Comparison of ENCODE assay signal across 26 cellular contexts in the genomic region with DNA sequence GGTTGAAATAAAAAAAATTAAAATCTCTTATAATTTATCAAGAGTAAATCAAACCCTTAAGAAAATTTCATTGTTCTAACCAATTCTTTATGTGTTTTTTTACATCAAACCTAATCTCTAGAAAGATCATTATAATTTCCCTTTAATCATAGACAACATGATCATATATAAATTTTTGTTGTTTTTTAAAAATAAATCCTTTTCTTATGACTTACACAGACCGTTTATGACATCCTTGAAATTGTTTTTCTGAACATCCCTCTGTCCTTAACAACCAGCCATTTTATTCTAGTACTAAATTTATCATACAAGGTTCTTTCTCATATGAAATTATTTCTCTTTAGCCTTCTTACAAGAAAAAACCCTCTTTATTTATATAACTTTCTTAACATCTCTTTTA.
"Had no signal": no experiment of that assay in that cellular context is flagged by ENCODE, and none has a peak within 500 bp of the region (broad histone marks: within the 10 kb centered on the region; RNA-seq: fewer than 3 reads in every experiment).

No MANE protein-coding gene starts in this region.

- H3K4me1 ChIP-seq: left ventricle myocardium inferior, pancreas, prostate gland, spleen, suprapubic skin, tibial artery, upper lobe of right lung had no signal

- DNase-seq: hypothalamus; immature natural killer cell; islet precursor cell; left ventricle myocardium inferior; midbrain; mucosa of descending colon; naive thymus-derived CD8-positive, alpha-beta T cell; nucleus accumbens; pancreas; posterior cingulate gyrus; retina; right cardiac atrium; spleen; stimulated activated CD4-positive, alpha-beta T cell treated with anti-CD3 and anti-CD28 coated beads, Interleukin-4, amount 100 ng/mL, for 24 hours; stimulated activated naive CD4-positive, alpha-beta T cell; tibial artery; trophoblast cell; upper lobe of right lung had no signal

- H3K36me3 ChIP-seq: left ventricle myocardium inferior, pancreas, prostate gland, spleen, suprapubic skin, thoracic aorta, tibial artery, upper lobe of right lung had no signal

- FAIRE-seq: urothelium cell line had no signal

- H3K27ac ChIP-seq: left ventricle myocardium inferior, pancreas, prostate gland, skin epidermis, spleen, suprapubic skin, thoracic aorta, tibial artery, upper lobe of right lung had no signal

- H3K4me3 ChIP-seq: left ventricle myocardium inferior, lung, mucosa of descending colon, pancreas, prostate gland, skin epidermis, spleen, suprapubic skin, thoracic aorta, tibial artery, upper lobe of right lung had no signal

- ATAC-seq: mucosa of descending colon; naive thymus-derived CD8-positive, alpha-beta T cell; pancreas; right cardiac atrium; sciatic nerve; stimulated activated effector memory CD8-positive, alpha-beta T cell treated with anti-CD3 and anti-CD28 coated beads, Interleukin-12 subunit alpha, Interleukin-12 subunit beta, amount 100 ng/mL, for 72 hours; upper lobe of right lung had no signal

- H3K27me3 ChIP-seq: spleen, suprapubic skin, tibial artery, upper lobe of right lung had no signal

- H3K9me3 ChIP-seq: mucosa of descending colon, pancreas, prostate gland, suprapubic skin, thoracic aorta, upper lobe of right lung had no signal
